8 cellular contexts compared by ENCODE assay signal in genomic region chr11:103091810-103092524, GRCh38. TPM values are rescaled to one million over a fixed set of nuclear protein-coding genes. Genes with fewer than 3 reads are reported as not detected.
DNase-seq lines count a peak whose midpoint lies in the region; ATAC-seq and TF ChIP-seq lines count a peak whose summit lies in the region.

Gene DCUN1D5, minus strand, starts transcription at chr11:103092160. Its CDS starts 288 bp downstream, at chr11:103091872.

- peak within 1 kb of the TSS; percentile 91 for H3K9ac ChIP-seq in SK-N-SH

- CTCF ChIA-PET in SK-N-SH (lab: Yijun Ruan, JAX) = interaction anchor here (1.0 to 3.0 kb wide), 2 partner anchors 17 to 56 kb away, joined by 3 to 27 read pairs; partner anchors contain the start of gene DYNC2H1

- TF ChIP-seq CTCF in SK-N-SH (IDR thresholded peaks at IDR 0.05) = no peak

- H3K27me3 ChIP-seq in SK-N-SH (ENCODE audit: insufficient read depth) = no peaks in the 10 kb centered on the region; the same call in 1 of the 2 replicates

- H3F3A ChIP-seq in SK-N-SH (replicated peaks; ENCODE audit: insufficient read depth) = no peaks in the 10 kb centered on the region

- H3K27ac ChIP-seq in SK-N-SH (ENCODE audit: low read depth in 2 of 2, low read length in 1 of 2) = peak within 1 kb of the TSS; percentile 86 to 93

- 2% methylated on average over 34 of the region's 54 CpGs for WGBS in SK-N-SH (ENCODE audit: low lambda C conversion rate)

- H2AFZ ChIP-seq in SK-N-SH (ENCODE audit: low read depth) = peak within 1 kb of the TSS; percentile 87

- POLR2A ChIA-PET in SK-N-SH (lab: Yijun Ruan, JAX) = interaction anchor here (0.9 to 1.6 kb wide), 3 partner anchors 9 to 17 kb away, joined by 4 to 20 read pairs (median 15); partner anchors contain the start of gene DYNC2H1

- peaks cover 19 to 26% of the 10 kb centered on the region in 2 experiments for H3K36me3 ChIP-seq in SK-N-SH (replicated peaks in 1 of 2; ENCODE audit: control insufficient read depth in 1 of 2, insufficient read depth in 2 of 2, low read length in 1 of 2)

- H3K9me3 ChIP-seq in SK-N-SH = no peaks in the 10 kb centered on the region

- no peak for TF ChIP-seq RAD21 in SK-N-SH (IDR thresholded peaks at IDR 0.05; ENCODE audit: low read length)

- TF ChIP-seq EP300 in SK-N-SH (IDR thresholded peaks at IDR 0.05; ENCODE audit: borderline replicate concordance in 1 of 2, low read depth in 1 of 2, low read length in 1 of 2) = no peak

- ATAC-seq in HG02571 (IDR thresholded peaks at IDR 0.05; ENCODE audit: unreplicated experiment) = peak; percentile 100

- peaks cover 21% of the 10 kb centered on the region for H4K20me1 ChIP-seq in SK-N-SH (ENCODE audit: insufficient read depth)

- H3K79me2 ChIP-seq in SK-N-SH (ENCODE audit: insufficient read depth) = peaks cover 49% of the 10 kb centered on the region

- H3K4me1 ChIP-seq in SK-N-SH (ENCODE audit: control insufficient read depth in 1 of 2, insufficient read depth in 2 of 2, low read depth in 1 of 2, low read length in 1 of 2) = peaks cover 0 to 16% of the 10 kb centered on the region in 2 experiments; a peak in 3 of 4 replicates

- peak within 1 kb of the TSS; percentile 80 to 98 for H3K4me3 ChIP-seq in SK-N-SH (ENCODE audit: low read depth in 2 of 2, low read length in 1 of 2)

- DNase-seq in GM04504 (ENCODE audit: low read depth) (peak; percentile 84), NCI-H1048 (lab: John Stamatoyannopoulos, UW) (peak; percentile 80), SK-N-SH (peak; percentile 96), germinal center (ENCODE audit: low spot score) (peak; percentile 94), non-pigmented ciliary epithelial cell (ENCODE audit: low read depth) (peak; percentile 72), superior temporal gyrus (ENCODE audit: extremely low spot score) (peak; percentile 98)
- DNase-seq in activated naive CD4-positive, alpha-beta T cell treated with anti-CD3 and anti-CD28 coated beads, Interleukin-2, amount 50 U/mL, for 16 hours = peak; percentile 95

- peak within 1 kb of the TSS; percentile 78 for H3K4me2 ChIP-seq in SK-N-SH

- no peaks in the 10 kb centered on the region for H3K9me2 ChIP-seq in SK-N-SH

TF ChIP-seq in SK-N-SH, 30 proteins besides CTCF, POLR2A, EP300 and RAD21 (continues in another document):
- TF ChIP-seq USF1 (IDR thresholded peaks at IDR 0.05; ENCODE audit: borderline replicate concordance, low read depth) (no peak), ELF1 (IDR thresholded peaks at IDR 0.05) (peak; percentile 65), REST (IDR thresholded peaks at IDR 0.05; ENCODE audit: low read depth, low read length) (no peak), RXRA (IDR thresholded peaks at IDR 0.05; ENCODE audit: borderline replicate concordance, low read depth) (no peak), SMC3 (IDR thresholded peaks at IDR 0.05; ENCODE audit: low read depth, low read length) (no peak), TAF1 (IDR thresholded peaks at IDR 0.05; ENCODE audit: borderline replicate concordance, low read depth, low read length) (peak; percentile 87), JUND (IDR thresholded peaks at IDR 0.05) (no peak), PBX3 (IDR thresholded peaks at IDR 0.05) (peak; percentile 39), TEAD4 (IDR thresholded peaks at IDR 0.05; ENCODE audit: borderline replicate concordance, insufficient read depth) (no peak), FOXM1 (IDR thresholded peaks at IDR 0.05; ENCODE audit: low read depth) (no peak), NRF1 (IDR thresholded peaks at IDR 0.05; ENCODE audit: low read depth, low read length) (no peak), FOXJ3 (CRISPR knock-in tag; IDR thresholded peaks at IDR 0.05) (no peak), CHD2 (IDR thresholded peaks at IDR 0.05; ENCODE audit: low read length, partially characterized antibody) (peak; percentile 71), EZH2phosphoT487 (IDR thresholded peaks at IDR 0.05; ENCODE audit: borderline replicate concordance, low read depth) (no peak), IRF3 (IDR thresholded peaks at IDR 0.05; ENCODE audit: low read depth, low read length) (no peak), GATA2 (CRISPR knock-in tag; IDR thresholded peaks at IDR 0.05) (peak; percentile 49), YY1 (IDR thresholded peaks at IDR 0.05; ENCODE audit: low read depth) (peak; percentile 58; the same call in 1 of the 2 replicates), GABPA (IDR thresholded peaks at IDR 0.05; ENCODE audit: low read depth) (peak; percentile 96), NFIC (IDR thresholded peaks at IDR 0.05; ENCODE audit: borderline replicate concordance) (no peak), ZBTB33 (IDR thresholded peaks at IDR 0.05; ENCODE audit: borderline replicate concordance, low read depth) (no peak), POLR2AphosphoS5 (IDR thresholded peaks at IDR 0.05; ENCODE audit: low read depth, low read length) (peak; percentile 98)

RNA-seq across cellular contexts. Expression of gene DCUN1D5, which starts in this region (rescaled TPM):
- 33.1 and 40.3 TPM in 2 replicates for polyA plus RNA-seq in SK-N-SH (2012; rRNA removed)
- polyA plus RNA-seq in SK-N-SH (2012; cell fraction: cytosol; rRNA removed) = 50.6 and 63.0 TPM in 2 replicates
- 24.7 and 33.9 TPM in 2 replicates for polyA plus RNA-seq in SK-N-SH (2012; cell fraction: nucleus; rRNA removed)

Comparison
In these comparisons a context has a peak if more than half of its experiments do, and no peak if none do; other contexts are left out.
1. Peak in every context shown above with its lines: DNase-seq, ATAC-seq, H3K4me3 ChIP-seq and H3K27ac ChIP-seq.